In genomic region chr4:53929955-53930798, GRCh38 we compare ENCODE assay signal across 8 cellular contexts.
DNase-seq lines count a peak whose midpoint lies in the region; ATAC-seq and TF ChIP-seq lines count a peak whose summit lies in the region.

No MANE protein-coding gene starts in this region.

- no peaks in the 10 kb centered on the region for H4K20me1 ChIP-seq in Loucy (ENCODE audit: insufficient read depth, low read length, poor library complexity, severe bottlenecking)

- peaks cover 11% of the 10 kb centered on the region for H3K4me1 Mint-ChIP-seq in CD14-positive monocyte

- H3K36me3 Mint-ChIP-seq in CD14-positive monocyte: no peaks in the 10 kb centered on the region
- no peaks in the 10 kb centered on the region for H3K36me3 Mint-ChIP-seq in activated naive CD4-positive, alpha-beta T cell treated with anti-CD3 and anti-CD28 coated beads, Interleukin-2, amount 50 U/mL, for 72 hours

- H3K27me3 Mint-ChIP-seq in CD14-positive monocyte (ENCODE audit: low read depth in 3 of 3): peaks cover 0 to 6% (median 3%) of the 10 kb centered on the region in 3 donors

- H3K9me3 ChIP-seq in Loucy (ENCODE audit: insufficient read depth, low read depth, low read length) (no peaks in the 10 kb centered on the region), SJCRH30 (replicated peaks) (no peaks in the 10 kb centered on the region; the same call in 1 of the 2 replicates)

- H2AFZ ChIP-seq in Loucy (ENCODE audit: low read length): peak overlapping the region; percentile 82

- peak; percentile 75 for DNase-seq in CD14-positive monocyte (ENCODE audit: low spot score)
- DNase-seq in SJCRH30: peak; percentile 81 to 93
- DNase-seq in activated naive CD4-positive, alpha-beta T cell treated with anti-CD3 and anti-CD28 coated beads, Interleukin-2, amount 50 U/mL, for 72 hours (ENCODE audit: low spot score in 2 of 2): peak in 1 of 2 donors; percentile 51
- peak; percentile 69 for DNase-seq in Right ventricle myocardium inferior (ENCODE audit: missing footprints)
- peak in 8 of 10 donors; percentile 17 to 89 (median 62) for DNase-seq in posterior cingulate gyrus

- TF ChIP-seq CTCF in CD14-positive monocyte (IDR thresholded peaks at IDR 0.05) (peak; percentile 76), Loucy (conservative IDR thresholded peaks at IDR 0.05; ENCODE audit: low read length) (peak; percentile 85)

- H3K27me3 ChIP-seq in Loucy (ENCODE audit: insufficient read depth, low read length, poor library complexity, severe bottlenecking): no peaks in the 10 kb centered on the region
- H3K27me3 ChIP-seq in SJCRH30: no peaks in the 10 kb centered on the region

- no peak overlapping the region for H3K4me3 ChIP-seq in Loucy (ENCODE audit: low read length, poor library complexity, severe bottlenecking)
- no peak overlapping the region for H3K4me3 ChIP-seq in SJCRH30

- H3K9me2 ChIP-seq in Loucy (replicated peaks; ENCODE audit: low read depth, low read length): no peaks in the 10 kb centered on the region

- H3K4me2 ChIP-seq in Loucy (ENCODE audit: low read depth, low read length, poor library complexity, severe bottlenecking): no peak overlapping the region

- no peaks in the 10 kb centered on the region for H3K79me2 ChIP-seq in Loucy (ENCODE audit: insufficient read depth, low read length)

- no peaks in the 10 kb centered on the region for H3F3A ChIP-seq in Loucy (ENCODE audit: low read depth)

- peak overlapping the region; percentile 43; the same call in 1 of the 2 replicates for H3K27ac ChIP-seq in SJCRH30

- H3K4me1 ChIP-seq in Loucy (ENCODE audit: insufficient read depth, low read length, poor library complexity, severe bottlenecking) (peaks cover 14% of the 10 kb centered on the region), SJCRH30 (peaks cover 3% of the 10 kb centered on the region; the same call in 1 of the 2 replicates)

- H3K9ac ChIP-seq in Loucy (ENCODE audit: low read depth, low read length, poor library complexity, severe bottlenecking): peak overlapping the region; percentile 5

- ATAC-seq in GM19372 (IDR thresholded peaks at IDR 0.05; ENCODE audit: low read depth, unreplicated experiment) (peak; percentile 64), Right ventricle myocardium inferior (peak; percentile 92), HG03565 (IDR thresholded peaks at IDR 0.05; ENCODE audit: unreplicated experiment) (no peak)
- ATAC-seq in activated naive CD4-positive, alpha-beta T cell treated with anti-CD3 and anti-CD28 coated beads, Interleukin-2, amount 50 U/mL, for 72 hours: peak; percentile 80 to 81

- H3K27ac Mint-ChIP-seq in CD14-positive monocyte: no peak overlapping the region
- H3K27ac Mint-ChIP-seq in activated naive CD4-positive, alpha-beta T cell treated with anti-CD3 and anti-CD28 coated beads, Interleukin-2, amount 50 U/mL, for 72 hours: no peak overlapping the region

- intact Hi-C loops in CD14-positive monocyte (cut with micrococcal nuclease): no loop called here
- intact Hi-C loops in Right ventricle myocardium inferior (cut with DNase I): loop anchor here (2.0 to 10.0 kb wide), 2 partner anchors 289 to 925 kb away; no protein-coding TSS in a partner anchor
- intact Hi-C loops in posterior cingulate gyrus (cut with DNase I): loop anchor here (1.0 to 5.0 kb wide), 2 partner anchors 287 to 302 kb away; no protein-coding TSS in a partner anchor

- no peak overlapping the region for H3K4me3 Mint-ChIP-seq in CD14-positive monocyte

- no peaks in the 10 kb centered on the region for H3K9me3 Mint-ChIP-seq in CD14-positive monocyte
- no peaks in the 10 kb centered on the region for H3K9me3 Mint-ChIP-seq in activated naive CD4-positive, alpha-beta T cell treated with anti-CD3 and anti-CD28 coated beads, Interleukin-2, amount 50 U/mL, for 72 hours

- H3K36me3 ChIP-seq in Loucy (ENCODE audit: insufficient read depth, low read length) (no peaks in the 10 kb centered on the region), SJCRH30 (no peaks in the 10 kb centered on the region)

Comparison
In these comparisons a context has a peak if more than half of its experiments do, and no peak if none do; other contexts are left out.
1. intact Hi-C loops: an anchor here in Right ventricle myocardium inferior (2.0 to 10.0 kb wide) and posterior cingulate gyrus (1.0 to 5.0 kb wide); none called in CD14-positive monocyte.